In genomic region chr14:75041613-75042012, GRCh38 we compare ENCODE assay signal across 1 cellular context.
TF ChIP-seq lines count a peak whose summit lies in the region.

No MANE protein-coding gene starts in this region.

TF ChIP-seq in K562, 482 proteins besides CTCF, POLR2A, EP300 and RAD21:
- TF ChIP-seq CBFA2T3 (IDR thresholded peaks at IDR 0.05) (0 out of 2 replicates have a peak, but pooled peaks have one; percentile 2), HDAC3 (IDR thresholded peaks at IDR 0.05; ENCODE audit: borderline replicate concordance, partially characterized antibody) (no peak)
